ENCODE assay signal across 20 cellular contexts in the genomic region with DNA sequence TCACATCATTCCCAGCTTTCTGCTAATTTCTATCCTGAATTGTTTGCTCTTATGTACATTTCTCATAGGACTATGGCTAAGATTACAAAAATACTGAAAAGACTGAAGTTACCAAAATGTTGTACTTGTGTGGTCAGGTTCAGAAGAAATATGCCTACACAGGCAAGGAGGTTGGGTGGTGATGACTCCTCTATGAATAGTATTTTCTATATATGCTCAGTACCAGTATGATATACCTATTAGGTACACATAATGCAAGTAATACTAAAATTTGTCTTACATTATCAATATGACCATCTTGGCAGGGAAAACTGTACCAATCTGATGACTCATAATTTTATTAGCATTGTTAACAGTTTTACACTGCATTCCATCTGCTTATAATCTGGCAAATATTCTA.
"Had no signal": no experiment of that assay in that cellular context is flagged by ENCODE, and none has a peak within 500 bp of the region (broad histone marks: within the 10 kb centered on the region; RNA-seq: fewer than 3 reads in every experiment).

No MANE protein-coding gene starts in this region.

- H3K4me1 ChIP-seq: esophagus muscularis mucosa, gastrocnemius medialis, heart right ventricle, parathyroid adenoma, psoas muscle, tibial artery, upper lobe of left lung, uterus had no signal

- H3K27ac ChIP-seq: epithelial cell of prostate, esophagus muscularis mucosa, gastrocnemius medialis, heart right ventricle, parathyroid adenoma, psoas muscle, tibial artery, upper lobe of left lung, uterus had no signal

- H3K4me1 Mint-ChIP-seq: nephron progenitor cell had no signal

- ATAC-seq: gastrocnemius medialis; heart right ventricle; left lobe of liver; naive thymus-derived CD4-positive, alpha-beta T cell; psoas muscle; sciatic nerve had no signal

- H3K9me3 Mint-ChIP-seq: naive thymus-derived CD4-positive, alpha-beta T cell; nephron progenitor cell had no signal

- H3K36me3 ChIP-seq: uterus had no signal

- H3K27ac Mint-ChIP-seq: nephron progenitor cell had no signal

- H3K27me3 Mint-ChIP-seq: naive thymus-derived CD4-positive, alpha-beta T cell had no signal

- DNase-seq: effector memory CD4-positive, alpha-beta T cell; gastrocnemius medialis; heart right ventricle; hypothalamus; mammary epithelial cell; naive thymus-derived CD4-positive, alpha-beta T cell; nephron progenitor cell; psoas muscle; retina; stimulated activated CD4-positive, alpha-beta T cell treated with anti-CD3 and anti-CD28 coated beads, Interleukin-2, amount 100 ng/mL, for 24 hours; stimulated activated CD4-positive, alpha-beta T cell treated with anti-CD3 and anti-CD28 coated beads, Interleukin-4, amount 100 ng/mL, for 4 hours; stimulated activated naive CD4-positive, alpha-beta T cell treated with Interleukin-2 at 50 U/mL for 16 hours; tibial artery; upper lobe of left lung; uterus had no signal

- H3K4me3 Mint-ChIP-seq: naive thymus-derived CD4-positive, alpha-beta T cell; nephron progenitor cell had no signal

- H3K27me3 ChIP-seq: esophagus muscularis mucosa, gastrocnemius medialis, heart right ventricle, tibial artery, upper lobe of left lung, uterus had no signal

- H3K9me3 ChIP-seq: esophagus muscularis mucosa, gastrocnemius medialis, heart right ventricle, psoas muscle, tibial artery, upper lobe of left lung, uterus had no signal

- H3K4me3 ChIP-seq: esophagus muscularis mucosa, gastrocnemius medialis, heart right ventricle, psoas muscle, tibial artery, upper lobe of left lung, uterus had no signal
